Comparison of ENCODE assay signal across 27 cellular contexts in genomic region chr10:123446449-123447156, GRCh38.
DNase-seq lines count a peak whose midpoint lies in the region; ATAC-seq, FAIRE-seq and TF ChIP-seq lines count a peak whose summit lies in the region.
"Had no signal": no experiment of that assay in that cellular context is flagged by ENCODE, and none has a peak within 500 bp of the region (broad histone marks: within the 10 kb centered on the region; RNA-seq: fewer than 3 reads in every experiment).

No MANE protein-coding gene starts in this region.

- BruUV-seq in K562 (replicated peaks; lab: Mats Ljungman, UMichigan): no TSS peak

- H3F3A ChIP-seq in neural progenitor cell (ENCODE audit: low read depth): peaks cover 4% of the 10 kb centered on the region

- TF ChIP-seq CTCF in HEK293 (tag by site-specific recombination; IDR thresholded peaks at IDR 0.05) (no peak), K562 (IDR thresholded peaks at IDR 0.05 in 2 of 3, conservative IDR thresholded peaks at IDR 0.05 in 1 of 3; ENCODE audit: insufficient read depth in 2 of 3, low read depth in 1 of 3, low read length in 3 of 3) (no peak), neural progenitor cell (IDR thresholded peaks at IDR 0.05) (no peak), upper lobe of left lung (IDR thresholded peaks at IDR 0.05) (no peak)

- ATAC-seq in K562 (no peak), upper lobe of left lung (ENCODE audit: low FRiP score in 2 of 2) (no peak)

- peaks cover 2% of the 10 kb centered on the region for H3K9me1 ChIP-seq in K562 (ENCODE audit: control insufficient read depth, insufficient read depth, low read length)

- TF ChIP-seq POLR2A in K562 (conservative IDR thresholded peaks at IDR 0.05) (no peak), upper lobe of left lung (IDR thresholded peaks at IDR 0.05) (no peak)

- H3K27ac ChIP-seq in HEK293 (ENCODE audit: extremely low read depth, low read depth, low read length) (no peak overlapping the region), K562 (ENCODE audit: extremely low read depth, low read depth, low read length) (no peak overlapping the region), neural progenitor cell (no peak overlapping the region), upper lobe of left lung (no peak overlapping the region)
- H3K27ac ChIP-seq: Peyer's patch, SK-N-MC had no signal

- no peaks in the 10 kb centered on the region for H3K27me3 Mint-ChIP-seq in neural progenitor cell (ENCODE audit: insufficient read depth, low read depth)
- peaks cover 4% of the 10 kb centered on the region for H3K27me3 Mint-ChIP-seq in activated T-helper 1 cell treated with anti-CD3 and anti-CD28 coated beads, Interleukin-12 subunit alpha, Interleukin-12 subunit beta, Interleukin-2, Interleukin-4 antibody, amounts not matched to agents 30 ng/mL and 10 ng/mL and 1 ng/mL, durations not matched to agents 14 hours and 24 hours and 36 hours (ENCODE audit: insufficient read depth)

- POLR2A ChIA-PET in HEK293 (lab: Yijun Ruan, JAX): no interaction called here
- POLR2A ChIA-PET in K562 (lab: Yijun Ruan, JAX): no interaction called here

- FAIRE-seq in K562 (lab: Jason Lieb, UNC): no peak
- FAIRE-seq: GM18507 had no signal

- H3K9ac ChIP-seq in K562 (ENCODE audit: insufficient read depth in 1 of 2, low read depth in 2 of 2, low read length in 2 of 2) (no peak overlapping the region), neural progenitor cell (no peak overlapping the region)

- H3K9me3 ChIP-seq in HEK293 (ENCODE audit: control insufficient read depth, insufficient read depth, low read depth, low read length): no peaks in the 10 kb centered on the region
- no peaks in the 10 kb centered on the region for H3K9me3 ChIP-seq in K562 (replicated peaks; ENCODE audit: control insufficient read depth, insufficient read depth, low read depth, low read length)
- no peaks in the 10 kb centered on the region for H3K9me3 ChIP-seq in neural progenitor cell (ENCODE audit: low read depth)
- H3K9me3 ChIP-seq in upper lobe of left lung: no peaks in the 10 kb centered on the region
- H3K9me3 ChIP-seq: BE2C, Peyer's patch had no signal

- in situ Hi-C loops in K562 (cut with MboI): no loop called here

- no peaks in the 10 kb centered on the region for H3K36me3 ChIP-seq in HEK293 (ENCODE audit: control insufficient read depth in 2 of 2, insufficient read depth in 1 of 2, low read length in 2 of 2)
- H3K36me3 ChIP-seq in K562 (ENCODE audit: control insufficient read depth, insufficient read depth, low read length): no peaks in the 10 kb centered on the region
- no peaks in the 10 kb centered on the region for H3K36me3 ChIP-seq in neural progenitor cell
- no peaks in the 10 kb centered on the region for H3K36me3 ChIP-seq in upper lobe of left lung
- H3K36me3 ChIP-seq: BE2C, Peyer's patch had no signal

- DNase-seq in NCI-H748 (lab: John Stamatoyannopoulos, UW; ENCODE audit: unreplicated experiment) (peak; percentile 23), NCI-H748 treated with DMSO at 0.1 percent for 48 hours (lab: John Stamatoyannopoulos, UW) (no peak), K562 (ENCODE audit: extremely low read depth in 1 of 4, low spot score in 3 of 4) (no peak), neural progenitor cell (ENCODE audit: low spot score) (no peak), upper lobe of left lung (no peak), kidney glomerular epithelial cell (lab: John Stamatoyannopoulos, UW) (no peak)
- DNase-seq in activated T-helper 1 cell treated with anti-CD3 and anti-CD28 coated beads, Interleukin-12 subunit alpha, Interleukin-12 subunit beta, Interleukin-2, Interleukin-4 antibody, amounts not matched to agents 30 ng/mL and 10 ng/mL and 1 ng/mL, durations not matched to agents 14 hours and 24 hours and 36 hours (ENCODE audit: low spot score): no peak
- DNase-seq: 8988T; ACHN; BE2C; CD8-positive, alpha-beta memory T cell; DMS 273 treated with DMSO at 0.1 percent for 48 hours; DND-41; H7; IMR-90; NCI-H1092; NCI-H1417 treated with DMSO at 0.1 percent for 48 hours; NCI-H187; NCI-H2107; NCI-H524; NCI-H82; Peyer's patch; SIG-M5 had no signal

- no peaks in the 10 kb centered on the region for H4K20me1 ChIP-seq in K562 (replicated peaks; ENCODE audit: control insufficient read depth, insufficient read depth, low read length)
- H4K20me1 ChIP-seq in neural progenitor cell (ENCODE audit: low read depth): no peaks in the 10 kb centered on the region

- no peaks in the 10 kb centered on the region for H3K36me3 Mint-ChIP-seq in neural progenitor cell
- no peaks in the 10 kb centered on the region for H3K36me3 Mint-ChIP-seq in activated T-helper 1 cell treated with anti-CD3 and anti-CD28 coated beads, Interleukin-12 subunit alpha, Interleukin-12 subunit beta, Interleukin-2, Interleukin-4 antibody, amounts not matched to agents 30 ng/mL and 10 ng/mL and 1 ng/mL, durations not matched to agents 14 hours and 24 hours and 36 hours (ENCODE audit: low read depth)
- H3K36me3 Mint-ChIP-seq: CD8-positive, alpha-beta memory T cell had no signal

- no peak overlapping the region for H3K4me3 Mint-ChIP-seq in neural progenitor cell
- H3K4me3 Mint-ChIP-seq in activated T-helper 1 cell treated with anti-CD3 and anti-CD28 coated beads, Interleukin-12 subunit alpha, Interleukin-12 subunit beta, Interleukin-2, Interleukin-4 antibody, amounts not matched to agents 30 ng/mL and 10 ng/mL and 1 ng/mL, durations not matched to agents 14 hours and 24 hours and 36 hours: no peak overlapping the region
- H3K4me3 Mint-ChIP-seq: CD14-positive monocyte; CD8-positive, alpha-beta memory T cell had no signal

- H3K27me3 ChIP-seq in K562 (ENCODE audit: control insufficient read depth in 2 of 2, insufficient read depth in 2 of 2, low read length in 2 of 2) (peaks cover 0 to 6% of the 10 kb centered on the region in 2 experiments; a peak in 2 of 5 replicates), neural progenitor cell (no peaks in the 10 kb centered on the region), upper lobe of left lung (no peaks in the 10 kb centered on the region)
- H3K27me3 ChIP-seq: BE2C, Peyer's patch had no signal

- H3K9me3 Mint-ChIP-seq in neural progenitor cell: no peaks in the 10 kb centered on the region
- H3K9me3 Mint-ChIP-seq in activated T-helper 1 cell treated with anti-CD3 and anti-CD28 coated beads, Interleukin-12 subunit alpha, Interleukin-12 subunit beta, Interleukin-2, Interleukin-4 antibody, amounts not matched to agents 30 ng/mL and 10 ng/mL and 1 ng/mL, durations not matched to agents 14 hours and 24 hours and 36 hours: no peaks in the 10 kb centered on the region
- H3K9me3 Mint-ChIP-seq: CD8-positive, alpha-beta memory T cell had no signal

- no peak for TF ChIP-seq EP300 in K562 (IDR thresholded peaks at IDR 0.05; ENCODE audit: low read length)
- no peak for TF ChIP-seq EP300 in upper lobe of left lung (IDR thresholded peaks at IDR 0.05)

- WGBS in K562 (ENCODE audit: insufficient coverage, low coverage, missing lambda C conversion rate): 0% methylated on average over 8 of the region's 10 CpGs
- WGBS in upper lobe of left lung, 2 donors: 66 to 77% methylated on average over 9 to 10 of the region's 10 CpGs

- no peak overlapping the region for H2AFZ ChIP-seq in K562 (ENCODE audit: low read depth, low read length)
- no peak overlapping the region for H2AFZ ChIP-seq in neural progenitor cell (replicated peaks)

- CTCF ChIA-PET in HEK293 (lab: Yijun Ruan, JAX): no interaction called here
- CTCF ChIA-PET in K562 (lab: Yijun Ruan, JAX; ENCODE audit: low intra/inter-chr PET ratio): no interaction called here

- peaks cover 8% of the 10 kb centered on the region for H3K4me1 Mint-ChIP-seq in neural progenitor cell
- no peaks in the 10 kb centered on the region for H3K4me1 Mint-ChIP-seq in activated T-helper 1 cell treated with anti-CD3 and anti-CD28 coated beads, Interleukin-12 subunit alpha, Interleukin-12 subunit beta, Interleukin-2, Interleukin-4 antibody, amounts not matched to agents 30 ng/mL and 10 ng/mL and 1 ng/mL, durations not matched to agents 14 hours and 24 hours and 36 hours (ENCODE audit: low read depth)
- H3K4me1 Mint-ChIP-seq: CD14-positive monocyte had no signal

- H3K4me2 ChIP-seq in K562 (ENCODE audit: insufficient read depth, low read length) (no peak overlapping the region), neural progenitor cell (no peak overlapping the region)

- intact Hi-C loops in K562 (cut with micrococcal nuclease): no loop called here
- intact Hi-C loops in activated T-helper 1 cell treated with anti-CD3 and anti-CD28 coated beads, Interleukin-12 subunit alpha, Interleukin-12 subunit beta, Interleukin-2, Interleukin-4 antibody, amounts not matched to agents 30 ng/mL and 10 ng/mL and 1 ng/mL, durations not matched to agents 14 hours and 24 hours and 36 hours (cut with micrococcal nuclease): no loop called here

- TF ChIP-seq RAD21 in K562 (CRISPR knock-in tag; conservative IDR thresholded peaks at IDR 0.05 in 1 of 2, IDR thresholded peaks at IDR 0.05 in 1 of 2): no peak

- H3K79me2 ChIP-seq in K562 (ENCODE audit: control insufficient read depth, insufficient read depth, low read length): no peaks in the 10 kb centered on the region
- H3K79me2 ChIP-seq in neural progenitor cell (ENCODE audit: low read depth): no peaks in the 10 kb centered on the region

- H3K4me3 ChIP-seq in HEK293 (ENCODE audit: low read depth, low read length): no peak overlapping the region
- no peak overlapping the region for H3K4me3 ChIP-seq in K562
- no peak overlapping the region for H3K4me3 ChIP-seq in neural progenitor cell
- no peak overlapping the region for H3K4me3 ChIP-seq in upper lobe of left lung
- H3K4me3 ChIP-seq: Peyer's patch, SK-N-MC had no signal

- H3K27ac Mint-ChIP-seq in neural progenitor cell: peak overlapping the region; percentile 42
- no peak overlapping the region for H3K27ac Mint-ChIP-seq in activated T-helper 1 cell treated with anti-CD3 and anti-CD28 coated beads, Interleukin-12 subunit alpha, Interleukin-12 subunit beta, Interleukin-2, Interleukin-4 antibody, amounts not matched to agents 30 ng/mL and 10 ng/mL and 1 ng/mL, durations not matched to agents 14 hours and 24 hours and 36 hours
- H3K27ac Mint-ChIP-seq: CD14-positive monocyte had no signal

- no peaks in the 10 kb centered on the region for H3K4me1 ChIP-seq in HEK293 (ENCODE audit: control insufficient read depth, insufficient read depth, low read length)
- H3K4me1 ChIP-seq in K562 (replicated peaks in 1 of 2; ENCODE audit: control insufficient read depth in 2 of 2, insufficient read depth in 2 of 2, low read length in 2 of 2): no peaks in the 10 kb centered on the region
- peaks cover 4% of the 10 kb centered on the region for H3K4me1 ChIP-seq in neural progenitor cell
- no peaks in the 10 kb centered on the region for H3K4me1 ChIP-seq in upper lobe of left lung
- H3K4me1 ChIP-seq: BE2C, Peyer's patch had no signal

TF ChIP-seq in HEK293, 187 proteins besides CTCF, POLR2A, EP300 and RAD21 (continues in another document):
- no peak for TF ChIP-seq ZNF677 (tag by site-specific recombination; IDR thresholded peaks at IDR 0.05)
- peak; percentile 56 for TF ChIP-seq SCRT2 (tag by site-specific recombination; IDR thresholded peaks at IDR 0.05)
- TF ChIP-seq ZBTB17 (tag by site-specific recombination; IDR thresholded peaks at IDR 0.05): peak; percentile 80

TF ChIP-seq in K562, 482 proteins besides CTCF, POLR2A, EP300 and RAD21:
- TF ChIP-seq ZBTB17 (CRISPR knock-in tag; IDR thresholded peaks at IDR 0.05) (0 out of 2 replicates have a peak, but pooled peaks have one; percentile 52), FOXP1 (CRISPR knock-in tag; IDR thresholded peaks at IDR 0.05) (no peak)
